28 cellular contexts compared by ENCODE assay signal in genomic region chr11:44270403-44271192, GRCh38. TPM values are rescaled to one million over a fixed set of nuclear protein-coding genes. Genes with fewer than 3 reads are reported as not detected.
DNase-seq lines count a peak whose midpoint lies in the region; ATAC-seq and TF ChIP-seq lines count a peak whose summit lies in the region.
"Had no signal": no experiment of that assay in that cellular context is flagged by ENCODE, and none has a peak within 500 bp of the region (broad histone marks: within the 10 kb centered on the region; RNA-seq: fewer than 3 reads in every experiment).

No MANE protein-coding gene starts in this region.

- H3K36me3 ChIP-seq in H7 (replicated peaks; ENCODE audit: control insufficient read depth, insufficient read depth, low read length) (no peaks in the 10 kb centered on the region), adipocyte (ENCODE audit: control insufficient read depth, insufficient read depth, low read length, severe bottlenecking) (no peaks in the 10 kb centered on the region), tibial artery (no peaks in the 10 kb centered on the region)
- H3K36me3 ChIP-seq: esophagus muscularis mucosa, left ventricle myocardium inferior, sigmoid colon, stomach, tibial nerve, WERI-Rb-1 had no signal

- TF ChIP-seq CTCF in tibial artery (IDR thresholded peaks at IDR 0.05), result no peak
- no peak for TF ChIP-seq CTCF in MCF 10A (IDR thresholded peaks at IDR 0.05; ENCODE audit: unreplicated experiment)

- intact Hi-C loops in tibial artery (cut with DNase I; ENCODE audit: low total_unique reads), result no loop called here
- intact Hi-C loops in MCF 10A (cut with micrococcal nuclease), result no loop called here

- H3K27me3 ChIP-seq in H7 (ENCODE audit: control insufficient read depth, insufficient read depth, low read length) (no peaks in the 10 kb centered on the region), adipocyte (replicated peaks; ENCODE audit: control insufficient read depth, insufficient read depth, low read length) (peaks cover 5% of the 10 kb centered on the region), tibial artery (peaks cover 0 to 3% of the 10 kb centered on the region in 2 donors)
- H3K27me3 ChIP-seq: tibial nerve had no signal

- CTCF ChIA-PET in activated CD8-positive, alpha-beta T cell treated with anti-CD3 and anti-CD28 coated beads, Interleukin-2, amount 10 ng/mL, durations not matched to agents 7 days and 5 days (lab: Charles Lee), result interaction anchor here (0.8 kb wide), 1 partner anchor 16 kb away, joined by 3 read pairs; no protein-coding TSS in a partner anchor
- CTCF ChIA-PET in MCF 10A (lab: Yijun Ruan, JAX), result interaction anchor here (0.6 to 4.3 kb wide), 3 partner anchors 16 to 265 kb away, joined by 3 to 14 read pairs (median 3); no protein-coding TSS in a partner anchor

- H3K27ac Mint-ChIP-seq in activated CD8-positive, alpha-beta T cell treated with anti-CD3 and anti-CD28 coated beads, Interleukin-2, amount 10 ng/mL, durations not matched to agents 7 days and 5 days, result no peak overlapping the region
- H3K27ac Mint-ChIP-seq in MCF 10A (ENCODE audit: low read depth, unreplicated experiment), result no peak overlapping the region
- H3K27ac Mint-ChIP-seq: activated naive CD8-positive, alpha-beta T cell treated with anti-CD3 and anti-CD28 coated beads, Interleukin-2, amount 50 U/mL, for 24 hours; brain; CD8-positive, alpha-beta T cell; effector memory CD8-positive, alpha-beta T cell had no signal

- H3K9me3 ChIP-seq in adipocyte (ENCODE audit: control insufficient read depth, low read length) (no peaks in the 10 kb centered on the region), tibial artery (no peaks in the 10 kb centered on the region)
- H3K9me3 ChIP-seq: esophagus muscularis mucosa, left ventricle myocardium inferior, sigmoid colon, SK-N-SH, stomach, tibial nerve had no signal

- POLR2A ChIA-PET in activated CD8-positive, alpha-beta T cell treated with anti-CD3 and anti-CD28 coated beads, Interleukin-2, amount 10 ng/mL, durations not matched to agents 7 days and 5 days (lab: Charles Lee), result no interaction called here
- POLR2A ChIA-PET in MCF 10A (lab: Yijun Ruan, JAX), result interaction anchor here (0.7 kb wide), 1 partner anchor 300 kb away, joined by 3 read pairs; no protein-coding TSS in a partner anchor

- H3K4me1 Mint-ChIP-seq in activated CD8-positive, alpha-beta T cell treated with anti-CD3 and anti-CD28 coated beads, Interleukin-2, amount 10 ng/mL, durations not matched to agents 7 days and 5 days (ENCODE audit: low read depth), result no peaks in the 10 kb centered on the region
- no peaks in the 10 kb centered on the region for H3K4me1 Mint-ChIP-seq in MCF 10A (ENCODE audit: insufficient read depth, unreplicated experiment)
- H3K4me1 Mint-ChIP-seq: activated naive CD8-positive, alpha-beta T cell treated with anti-CD3 and anti-CD28 coated beads, Interleukin-2, amount 50 U/mL, for 24 hours; brain had no signal

- ATAC-seq in activated CD8-positive, alpha-beta T cell treated with anti-CD3 and anti-CD28 coated beads, Interleukin-2, amount 10 ng/mL, durations not matched to agents 7 days and 5 days, result no peak
- no peak for ATAC-seq in GM18909 (IDR thresholded peaks at IDR 0.05; ENCODE audit: poor library complexity, unreplicated experiment)
- ATAC-seq in GM21381 (IDR thresholded peaks at IDR 0.05; ENCODE audit: unreplicated experiment), result no peak
- ATAC-seq: activated naive CD8-positive, alpha-beta T cell treated with anti-CD3 and anti-CD28 coated beads, Interleukin-2, amount 50 U/mL, for 24 hours; CD8-positive, alpha-beta T cell; effector memory CD8-positive, alpha-beta T cell had no signal

- no peaks in the 10 kb centered on the region for H3K27me3 Mint-ChIP-seq in activated CD8-positive, alpha-beta T cell treated with anti-CD3 and anti-CD28 coated beads, Interleukin-2, amount 10 ng/mL, durations not matched to agents 7 days and 5 days (ENCODE audit: low read depth)
- H3K27me3 Mint-ChIP-seq in MCF 10A (ENCODE audit: insufficient read depth, unreplicated experiment), result no peaks in the 10 kb centered on the region
- H3K27me3 Mint-ChIP-seq: activated naive CD8-positive, alpha-beta T cell treated with anti-CD3 and anti-CD28 coated beads, Interleukin-2, amount 50 U/mL, for 24 hours had no signal

- peak; percentile 47 for DNase-seq in H7
- DNase-seq in adipocyte (ENCODE audit: low read depth), result peak; percentile 38
- peak; percentile 65 for DNase-seq in iris pigment epithelial cell (ENCODE audit: low read depth)
- DNase-seq in tibial artery, result peak; percentile 3 to 60
- DNase-seq in activated CD8-positive, alpha-beta T cell treated with anti-CD3 and anti-CD28 coated beads, Interleukin-2, amount 10 ng/mL, durations not matched to agents 7 days and 5 days, result no peak
- DNase-seq in MCF 10A (ENCODE audit: unreplicated experiment), result no peak
- DNase-seq: activated CD4-positive, alpha-beta T cell treated with anti-CD3 and anti-CD28 coated beads, Interleukin-2, amount 50 U/mL, for 4 hours; activated CD8-positive, alpha-beta memory T cell treated with anti-CD3 and anti-CD28 coated beads, Interleukin-2, amount 50 U/mL, for 48 hours; activated naive CD8-positive, alpha-beta T cell treated with anti-CD3 and anti-CD28 coated beads, Interleukin-2, amount 50 U/mL, for 24 hours; CD8-positive, alpha-beta T cell; effector memory CD8-positive, alpha-beta T cell; GOT3; left ventricle myocardium inferior; NCI-H2171 treated with DMSO at 0.1 percent for 48 hours; NCI-H526; sigmoid colon; SK-N-SH; stimulated activated CD8-positive, alpha-beta memory T cell treated with anti-CD3 and anti-CD28 coated beads, Interleukin-4, amount 100 ng/mL, for 48 hours; stomach; WERI-Rb-1 had no signal

- no peak overlapping the region for H3K4me3 ChIP-seq in H7 (ENCODE audit: insufficient read depth, low read depth, low read length)
- no peak overlapping the region for H3K4me3 ChIP-seq in adipocyte (ENCODE audit: low read length)
- no peak overlapping the region for H3K4me3 ChIP-seq in tibial artery
- H3K4me3 ChIP-seq: esophagus muscularis mucosa, sigmoid colon, stomach, tibial nerve had no signal

- H3K36me3 Mint-ChIP-seq in activated CD8-positive, alpha-beta T cell treated with anti-CD3 and anti-CD28 coated beads, Interleukin-2, amount 10 ng/mL, durations not matched to agents 7 days and 5 days (ENCODE audit: low read depth), result no peaks in the 10 kb centered on the region
- no peaks in the 10 kb centered on the region for H3K36me3 Mint-ChIP-seq in MCF 10A (ENCODE audit: insufficient read depth, unreplicated experiment)
- H3K36me3 Mint-ChIP-seq: brain; CD8-positive, alpha-beta T cell had no signal

- no peak overlapping the region for H3K27ac ChIP-seq in tibial artery
- H3K27ac ChIP-seq: esophagus muscularis mucosa, KMS-11, left ventricle myocardium inferior, sigmoid colon, stomach, tibial nerve, WERI-Rb-1 had no signal

- no peaks in the 10 kb centered on the region for H3K9me3 Mint-ChIP-seq in activated CD8-positive, alpha-beta T cell treated with anti-CD3 and anti-CD28 coated beads, Interleukin-2, amount 10 ng/mL, durations not matched to agents 7 days and 5 days (ENCODE audit: insufficient read depth)
- no peaks in the 10 kb centered on the region for H3K9me3 Mint-ChIP-seq in MCF 10A (ENCODE audit: unreplicated experiment)
- H3K9me3 Mint-ChIP-seq: activated naive CD8-positive, alpha-beta T cell treated with anti-CD3 and anti-CD28 coated beads, Interleukin-2, amount 50 U/mL, for 24 hours; effector memory CD8-positive, alpha-beta T cell had no signal

- H3K9ac ChIP-seq in adipocyte (ENCODE audit: low read length), result no peak overlapping the region
- H3K9ac ChIP-seq: KMS-11 had no signal

- BruUV-seq in MCF 10A (replicated peaks; lab: Mats Ljungman, UMichigan), result no TSS peak

- H3K4me1 ChIP-seq in adipocyte (ENCODE audit: control insufficient read depth, insufficient read depth, low read length), result no peaks in the 10 kb centered on the region
- H3K4me1 ChIP-seq in tibial artery, result no peaks in the 10 kb centered on the region
- H3K4me1 ChIP-seq: esophagus muscularis mucosa, left ventricle myocardium inferior, sigmoid colon, stomach had no signal

- H3K4me3 Mint-ChIP-seq in activated CD8-positive, alpha-beta T cell treated with anti-CD3 and anti-CD28 coated beads, Interleukin-2, amount 10 ng/mL, durations not matched to agents 7 days and 5 days, result no peak overlapping the region
- no peak overlapping the region for H3K4me3 Mint-ChIP-seq in MCF 10A (ENCODE audit: unreplicated experiment)
- H3K4me3 Mint-ChIP-seq: activated naive CD8-positive, alpha-beta T cell treated with anti-CD3 and anti-CD28 coated beads, Interleukin-2, amount 50 U/mL, for 24 hours; brain; CD8-positive, alpha-beta T cell; effector memory CD8-positive, alpha-beta T cell had no signal

RNA-seq across cellular contexts. Expression of gene ALX4, which starts 39.3 kb away (rescaled TPM):
- not detected in 2 replicates for total RNA-seq in H7 (2014; rRNA removed; shearing (Covaris generic))
- not detected for total RNA-seq in activated CD8-positive, alpha-beta T cell treated with anti-CD3 and anti-CD28 coated beads, Interleukin-2, amount 10 ng/mL, durations not matched to agents 7 days and 5 days
- not detected in 2 replicates for total RNA-seq in MCF 10A (2022)
- total RNA-seq: CD8-positive, alpha-beta T cell; HT1080; left ventricle myocardium inferior; RPMI7951; sigmoid colon; stomach had no signal

Comparison
In these comparisons a context has a peak if more than half of its experiments do, and no peak if none do; other contexts are left out.
1. DNase-seq: peak in H7 (single experiment), adipocyte (single experiment), iris pigment epithelial cell (single experiment) and tibial artery (2 of 2); none in activated CD8-positive, alpha-beta T cell treated with anti-CD3 and anti-CD28 coated beads, Interleukin-2, amount 10 ng/mL, durations not matched to agents 7 days and 5 days (single experiment) and MCF 10A (single experiment).